In the genomic region with DNA sequence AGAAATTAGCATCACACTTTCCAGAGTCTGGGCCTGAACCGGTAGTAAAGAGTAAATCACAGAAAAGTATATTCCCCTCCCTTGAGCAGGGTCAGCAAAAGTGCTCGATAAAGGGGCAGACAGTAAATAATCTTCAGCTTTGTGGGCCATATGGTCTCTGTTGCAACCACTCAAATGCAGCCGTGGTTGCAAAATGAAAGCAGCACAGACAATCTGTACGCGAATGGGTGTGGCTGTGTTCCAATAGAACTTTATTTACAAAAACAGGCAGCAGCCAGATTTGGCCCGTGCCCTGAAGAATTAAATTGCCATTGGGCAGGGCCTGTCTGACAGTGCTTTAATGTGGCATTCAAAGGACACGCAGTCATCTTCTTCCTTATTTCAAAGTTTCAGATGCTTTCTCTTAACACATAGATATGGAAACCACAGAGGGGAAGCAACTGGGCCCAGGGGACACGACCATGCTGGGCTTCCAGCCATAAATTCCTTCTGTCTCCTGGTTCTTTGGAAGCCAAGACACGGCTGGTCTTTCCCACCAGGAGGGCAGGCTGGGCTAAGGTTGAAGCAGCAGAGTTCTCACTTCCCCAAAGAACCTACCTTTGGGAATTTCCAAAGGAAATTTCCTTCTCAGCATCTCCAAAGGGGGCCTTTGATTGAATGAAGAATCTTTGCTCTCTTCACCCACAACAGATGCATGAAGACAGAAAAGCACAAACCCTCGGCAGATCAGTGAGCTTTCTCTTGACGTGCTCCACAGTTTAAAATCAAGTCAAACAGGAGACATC, we compare ENCODE assay signal across 8 cellular contexts.
DNase-seq lines count a peak whose midpoint lies in the region; ATAC-seq and TF ChIP-seq lines count a peak whose summit lies in the region.

No MANE protein-coding gene starts in this region.

- H3K9ac ChIP-seq in SK-N-SH: no peak overlapping the region

- H3K4me2 ChIP-seq in SK-N-SH: no peak overlapping the region

- DNase-seq in CD1c-positive myeloid dendritic cell (ENCODE audit: extremely low spot score) (peak; percentile 88), SK-N-SH (no peak), fibroblast of peridontal ligament (ENCODE audit: extremely low read depth) (peak; percentile 84), gastrocnemius medialis (peak; percentile 23 to 28), DMS79 treated with DMSO at 0.1 percent for 48 hours (lab: John Stamatoyannopoulos, UW) (no peak)
- DNase-seq in activated CD4-positive, alpha-beta T cell treated with anti-CD3 and anti-CD28 coated beads, Interleukin-2, amount 50 U/mL, for 4 hours: no peak

- CTCF ChIA-PET in SK-N-SH (lab: Yijun Ruan, JAX): interaction anchor here (1.8 kb wide), 1 partner anchor 14 kb away, joined by 4 read pairs; no protein-coding TSS in a partner anchor

- no peaks in the 10 kb centered on the region for H3K79me2 ChIP-seq in SK-N-SH (ENCODE audit: insufficient read depth)

- TF ChIP-seq RAD21 in SK-N-SH (IDR thresholded peaks at IDR 0.05; ENCODE audit: low read length): no peak

- ATAC-seq in HG02884 (IDR thresholded peaks at IDR 0.05; ENCODE audit: unreplicated experiment) (peak; percentile 48), gastrocnemius medialis (peak in 1 of 2 donors; percentile 29), GM18498 (IDR thresholded peaks at IDR 0.05; ENCODE audit: unreplicated experiment) (no peak)

- H3K4me3 ChIP-seq in SK-N-SH (ENCODE audit: low read depth in 2 of 2, low read length in 1 of 2) (no peak overlapping the region), gastrocnemius medialis (no peak overlapping the region)

- H3K27me3 ChIP-seq in SK-N-SH (ENCODE audit: insufficient read depth) (no peaks in the 10 kb centered on the region; the same call in 1 of the 2 replicates), gastrocnemius medialis (no peaks in the 10 kb centered on the region)

- H3K27ac ChIP-seq in SK-N-SH (ENCODE audit: low read depth in 2 of 2, low read length in 1 of 2): peak overlapping the region in 1 of 2 experiments; percentile 72; a peak in 1 of 4 replicates
- peak overlapping the region in 1 of 4 donors; percentile 11 for H3K27ac ChIP-seq in gastrocnemius medialis

- in situ Hi-C loops in gastrocnemius medialis (cut with MboI; ENCODE audit: low sequenced_read_pairs in 4 of 4): no loop called here

- H3F3A ChIP-seq in SK-N-SH (replicated peaks; ENCODE audit: insufficient read depth): no peaks in the 10 kb centered on the region

- no peak for TF ChIP-seq EP300 in SK-N-SH (IDR thresholded peaks at IDR 0.05; ENCODE audit: borderline replicate concordance in 1 of 2, low read depth in 1 of 2, low read length in 1 of 2)

- WGBS in SK-N-SH (ENCODE audit: low lambda C conversion rate): 57% methylated on average over 10 of the region's 11 CpGs

- no peaks in the 10 kb centered on the region for H4K20me1 ChIP-seq in SK-N-SH (ENCODE audit: insufficient read depth)

- TF ChIP-seq CTCF in SK-N-SH (IDR thresholded peaks at IDR 0.05) (no peak), gastrocnemius medialis (IDR thresholded peaks at IDR 0.05 in 4 of 5, conservative IDR thresholded peaks at IDR 0.05 in 1 of 5) (no peak)

- POLR2A ChIA-PET in SK-N-SH (lab: Yijun Ruan, JAX): no interaction called here

- no peak for TF ChIP-seq POLR2A in gastrocnemius medialis (IDR thresholded peaks at IDR 0.05)

- H3K36me3 ChIP-seq in SK-N-SH (replicated peaks in 1 of 2; ENCODE audit: control insufficient read depth in 1 of 2, insufficient read depth in 2 of 2, low read length in 1 of 2) (no peaks in the 10 kb centered on the region), gastrocnemius medialis (no peaks in the 10 kb centered on the region)

- H3K9me3 ChIP-seq in SK-N-SH: no peaks in the 10 kb centered on the region
- H3K9me3 ChIP-seq in gastrocnemius medialis: no peaks in the 10 kb centered on the region

- H3K4me1 ChIP-seq in SK-N-SH (ENCODE audit: control insufficient read depth in 1 of 2, insufficient read depth in 2 of 2, low read depth in 1 of 2, low read length in 1 of 2): peaks cover 0 to 12% of the 10 kb centered on the region in 2 experiments; a peak in 1 of 4 replicates
- peaks cover 24 to 30% of the 10 kb centered on the region in 2 donors for H3K4me1 ChIP-seq in gastrocnemius medialis

- intact Hi-C loops in gastrocnemius medialis (cut with DNase I; ENCODE audit: low total_unique reads): loop anchor here (5.0 to 10.0 kb wide), 2 partner anchors 173 to 550 kb away; partner anchors contain the start of gene RYBP

- H3K9me2 ChIP-seq in SK-N-SH: no peaks in the 10 kb centered on the region

- H2AFZ ChIP-seq in SK-N-SH (ENCODE audit: low read depth): no peak overlapping the region

TF ChIP-seq in SK-N-SH, 30 proteins besides CTCF, POLR2A, EP300 and RAD21:
- TF ChIP-seq RFX5 (IDR thresholded peaks at IDR 0.05; ENCODE audit: low read length) (no peak), GATA2 (CRISPR knock-in tag; IDR thresholded peaks at IDR 0.05) (0 out of 2 replicates have a peak, but pooled peaks have one; percentile 8), SIN3A (IDR thresholded peaks at IDR 0.05; ENCODE audit: borderline replicate concordance, low read depth, low read length) (no peak), CHD2 (IDR thresholded peaks at IDR 0.05; ENCODE audit: low read length, partially characterized antibody) (no peak), IRF3 (IDR thresholded peaks at IDR 0.05; ENCODE audit: low read depth, low read length) (no peak), JUND (IDR thresholded peaks at IDR 0.05) (no peak), TAF1 (IDR thresholded peaks at IDR 0.05; ENCODE audit: borderline replicate concordance, low read depth, low read length) (no peak), TEAD4 (IDR thresholded peaks at IDR 0.05; ENCODE audit: borderline replicate concordance, insufficient read depth) (0 out of 2 replicates have a peak, but pooled peaks have one; percentile 21), MEF2A (IDR thresholded peaks at IDR 0.05; ENCODE audit: borderline replicate concordance, low read depth) (no peak), SMC3 (IDR thresholded peaks at IDR 0.05; ENCODE audit: low read depth, low read length) (no peak), USF2 (IDR thresholded peaks at IDR 0.05; ENCODE audit: borderline replicate concordance, low read depth, low read length) (no peak), FOSL2 (IDR thresholded peaks at IDR 0.05; ENCODE audit: borderline replicate concordance, low read depth) (no peak), TCF12 (IDR thresholded peaks at IDR 0.05) (no peak), EZH2phosphoT487 (IDR thresholded peaks at IDR 0.05; ENCODE audit: borderline replicate concordance, low read depth) (no peak)
- TF ChIP-seq, protein P1, sequence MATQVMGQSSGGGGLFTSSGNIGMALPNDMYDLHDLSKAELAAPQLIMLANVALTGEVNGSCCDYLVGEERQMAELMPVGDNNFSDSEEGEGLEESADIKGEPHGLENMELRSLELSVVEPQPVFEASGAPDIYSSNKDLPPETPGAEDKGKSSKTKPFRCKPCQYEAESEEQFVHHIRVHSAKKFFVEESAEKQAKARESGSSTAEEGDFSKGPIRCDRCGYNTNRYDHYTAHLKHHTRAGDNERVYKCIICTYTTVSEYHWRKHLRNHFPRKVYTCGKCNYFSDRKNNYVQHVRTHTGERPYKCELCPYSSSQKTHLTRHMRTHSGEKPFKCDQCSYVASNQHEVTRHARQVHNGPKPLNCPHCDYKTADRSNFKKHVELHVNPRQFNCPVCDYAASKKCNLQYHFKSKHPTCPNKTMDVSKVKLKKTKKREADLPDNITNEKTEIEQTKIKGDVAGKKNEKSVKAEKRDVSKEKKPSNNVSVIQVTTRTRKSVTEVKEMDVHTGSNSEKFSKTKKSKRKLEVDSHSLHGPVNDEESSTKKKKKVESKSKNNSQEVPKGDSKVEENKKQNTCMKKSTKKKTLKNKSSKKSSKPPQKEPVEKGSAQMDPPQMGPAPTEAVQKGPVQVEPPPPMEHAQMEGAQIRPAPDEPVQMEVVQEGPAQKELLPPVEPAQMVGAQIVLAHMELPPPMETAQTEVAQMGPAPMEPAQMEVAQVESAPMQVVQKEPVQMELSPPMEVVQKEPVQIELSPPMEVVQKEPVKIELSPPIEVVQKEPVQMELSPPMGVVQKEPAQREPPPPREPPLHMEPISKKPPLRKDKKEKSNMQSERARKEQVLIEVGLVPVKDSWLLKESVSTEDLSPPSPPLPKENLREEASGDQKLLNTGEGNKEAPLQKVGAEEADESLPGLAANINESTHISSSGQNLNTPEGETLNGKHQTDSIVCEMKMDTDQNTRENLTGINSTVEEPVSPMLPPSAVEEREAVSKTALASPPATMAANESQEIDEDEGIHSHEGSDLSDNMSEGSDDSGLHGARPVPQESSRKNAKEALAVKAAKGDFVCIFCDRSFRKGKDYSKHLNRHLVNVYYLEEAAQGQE (IDR thresholded peaks at IDR 0.05; ENCODE audit: low read depth, low read length): no peak

Comparison
In these comparisons a context has a peak if more than half of its experiments do, and no peak if none do; other contexts are left out.
1. DNase-seq: peak in CD1c-positive myeloid dendritic cell (single experiment), fibroblast of peridontal ligament (single experiment) and gastrocnemius medialis (2 of 2); none in SK-N-SH (single experiment), DMS79 treated with DMSO at 0.1 percent for 48 hours (single experiment) and activated CD4-positive, alpha-beta T cell treated with anti-CD3 and anti-CD28 coated beads, Interleukin-2, amount 50 U/mL, for 4 hours (0 of 2).